In the genomic region with DNA sequence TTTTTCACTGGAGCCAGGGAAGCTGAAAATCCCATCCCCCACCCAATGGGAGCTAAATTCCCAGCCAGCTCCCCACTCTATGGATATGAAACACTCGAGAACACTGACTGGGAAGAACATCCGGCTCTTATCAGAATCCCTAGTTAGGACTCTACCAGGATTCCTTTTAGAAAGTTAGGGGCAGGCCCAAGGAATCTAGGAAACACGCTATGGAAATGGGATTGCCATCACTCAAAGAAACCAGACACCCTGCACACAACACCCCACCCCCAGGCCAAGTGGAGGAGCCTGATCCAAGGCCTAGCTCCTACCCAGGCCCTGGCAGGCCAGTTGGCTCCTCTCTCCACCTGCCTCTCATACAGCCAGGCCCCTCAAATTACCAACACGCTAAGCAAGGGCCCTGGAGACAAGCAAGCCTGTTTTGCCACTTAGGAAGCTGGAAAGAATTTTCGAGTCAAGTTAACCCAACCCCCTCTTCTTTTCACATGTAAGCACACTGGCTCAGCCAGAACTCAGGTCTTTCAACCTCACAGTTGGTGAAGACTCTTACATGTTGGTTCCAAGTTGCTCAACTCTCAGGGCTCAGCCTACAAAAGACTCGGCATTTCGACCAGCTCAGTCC, we compare ENCODE assay signal across 8 cellular contexts.
A peak's percentile ranks its signal among the peaks of the same experiment; 100 is the strongest.
DNase-seq lines count a peak whose midpoint lies in the region; ATAC-seq, FAIRE-seq and TF ChIP-seq lines count a peak whose summit lies in the region.

No MANE protein-coding gene starts in this region.

- no peak for TF ChIP-seq EP300 in A549 (IDR thresholded peaks at IDR 0.05)

- POLR2A ChIA-PET in A549 (lab: Yijun Ruan, JAX) = no interaction called here

- peaks cover under 1 to 14% of the 10 kb centered on the region in 2 experiments for H3K36me3 ChIP-seq in mesenchymal stem cell (ENCODE audit: control insufficient read depth in 1 of 2, insufficient read depth in 2 of 2, low read depth in 1 of 2, low read length in 2 of 2)

- DNase-seq in A549 (ENCODE audit: low read depth in 1 of 2, low spot score in 1 of 2) = no peak
- DNase-seq in NCI-H1105 (lab: John Stamatoyannopoulos, UW) = peak; percentile 47
- DNase-seq in dermis blood vessel endothelial cell = peak; percentile 74
- DNase-seq in mesenchymal stem cell = peak; percentile 79
- no peak for DNase-seq in activated T-helper 2 cell treated with anti-CD3 and anti-CD28 coated beads, Interferon-gamma antibody, Interleukin-2, Interleukin-4, amounts not matched to agents 10 μg/mL and 5 μg/mL and 100 μg/mL, durations not matched to agents 14 hours and 24 hours and 36 hours (ENCODE audit: low spot score)
- no peak for DNase-seq in LoVo (ENCODE audit: low spot score)
- DNase-seq in NCI-H524 treated with DMSO at 0.1 percent for 48 hours (lab: John Stamatoyannopoulos, UW) = no peak

- H3K14ac ChIP-seq in mesenchymal stem cell (ENCODE audit: low read length in 2 of 2) = peak overlapping the region in 1 of 2 experiments; percentile 87

- ATAC-seq in A549 = no peak
- no peak for ATAC-seq in GM18520 (IDR thresholded peaks at IDR 0.05; ENCODE audit: unreplicated experiment)

- intact Hi-C loops in activated T-helper 2 cell treated with anti-CD3 and anti-CD28 coated beads, Interferon-gamma antibody, Interleukin-2, Interleukin-4, amounts not matched to agents 10 μg/mL and 5 μg/mL and 100 μg/mL, durations not matched to agents 14 hours and 24 hours and 36 hours (cut with micrococcal nuclease) = loop anchor here (5.0 kb wide), 1 partner anchor 482 kb away; no protein-coding TSS in a partner anchor

- no peaks in the 10 kb centered on the region for H3K9me3 Mint-ChIP-seq in activated T-helper 2 cell treated with anti-CD3 and anti-CD28 coated beads, Interferon-gamma antibody, Interleukin-2, Interleukin-4, amounts not matched to agents 10 μg/mL and 5 μg/mL and 100 μg/mL, durations not matched to agents 14 hours and 24 hours and 36 hours

- no peak for TF ChIP-seq CTCF in A549 (IDR thresholded peaks at IDR 0.05)

- no peak overlapping the region for H2BK12ac ChIP-seq in mesenchymal stem cell (ENCODE audit: low read length in 2 of 2)

- H4K8ac ChIP-seq in mesenchymal stem cell (ENCODE audit: low read length) = no peak overlapping the region

- WGBS in A549 (ENCODE audit: missing lambda C conversion rate) = 92% methylated on average over 7 of the region's 7 CpGs
- 20% methylated on average over 7 of the region's 7 CpGs for WGBS in mesenchymal stem cell

- peak overlapping the region in 1 of 2 experiments; percentile 32 for H3K4ac ChIP-seq in mesenchymal stem cell (ENCODE audit: low read depth in 1 of 2, low read length in 2 of 2)

- peak overlapping the region; percentile 96 for H3K9ac ChIP-seq in mesenchymal stem cell (ENCODE audit: low read length)

- H3K27ac ChIP-seq in A549 = peak overlapping the region in 1 of 2 experiments; percentile 20; a peak in 1 of 6 replicates
- H3K27ac ChIP-seq in mesenchymal stem cell (ENCODE audit: low read length, poor library complexity, severe bottlenecking) = peak overlapping the region; percentile 11

- FAIRE-seq in A549 (lab: Jason Lieb, UNC) = no peak

- H3K4me2 ChIP-seq in A549 (peak overlapping the region; percentile 76), mesenchymal stem cell (ENCODE audit: low read length, poor library complexity, severe bottlenecking) (peak overlapping the region; percentile 83)

- no peak for TF ChIP-seq RAD21 in A549 (conservative IDR thresholded peaks at IDR 0.05 in 1 of 2, IDR thresholded peaks at IDR 0.05 in 1 of 2)

- H2AFZ ChIP-seq in mesenchymal stem cell (ENCODE audit: low read depth, low read length) = no peak overlapping the region

- no peak for TF ChIP-seq POLR2A in A549 (IDR thresholded peaks at IDR 0.05; ENCODE audit: low read length)

- H3K4me1 Mint-ChIP-seq in activated T-helper 2 cell treated with anti-CD3 and anti-CD28 coated beads, Interferon-gamma antibody, Interleukin-2, Interleukin-4, amounts not matched to agents 10 μg/mL and 5 μg/mL and 100 μg/mL, durations not matched to agents 14 hours and 24 hours and 36 hours (ENCODE audit: low read depth) = peaks cover 57% of the 10 kb centered on the region

- H4K91ac ChIP-seq in mesenchymal stem cell (ENCODE audit: low read length) = no peak overlapping the region

- no peak overlapping the region for H3K4me3 Mint-ChIP-seq in activated T-helper 2 cell treated with anti-CD3 and anti-CD28 coated beads, Interferon-gamma antibody, Interleukin-2, Interleukin-4, amounts not matched to agents 10 μg/mL and 5 μg/mL and 100 μg/mL, durations not matched to agents 14 hours and 24 hours and 36 hours (ENCODE audit: low read depth)

- CTCF ChIA-PET in A549 (lab: Yijun Ruan, JAX) = interaction anchor here (1.2 to 27.3 kb wide), 3 partner anchors 9 to 25 kb away, joined by 7 to 1052 read pairs (median 187); no protein-coding TSS in a partner anchor

- H2AK5ac ChIP-seq in mesenchymal stem cell (ENCODE audit: low read length, severe bottlenecking) = peak overlapping the region; percentile 26

- H3K9me3 ChIP-seq in A549 = no peaks in the 10 kb centered on the region
- H3K9me3 ChIP-seq in mesenchymal stem cell (ENCODE audit: control insufficient read depth, low read length) = no peaks in the 10 kb centered on the region

- H3K36me3 Mint-ChIP-seq in activated T-helper 2 cell treated with anti-CD3 and anti-CD28 coated beads, Interferon-gamma antibody, Interleukin-2, Interleukin-4, amounts not matched to agents 10 μg/mL and 5 μg/mL and 100 μg/mL, durations not matched to agents 14 hours and 24 hours and 36 hours (ENCODE audit: low read depth) = peaks cover 21% of the 10 kb centered on the region

- H3K27me3 ChIP-seq in mesenchymal stem cell (ENCODE audit: control insufficient read depth in 1 of 2, insufficient read depth in 1 of 2, low read length in 2 of 2) = no peaks in the 10 kb centered on the region

- H2BK15ac ChIP-seq in mesenchymal stem cell (ENCODE audit: low read depth, poor library complexity, severe bottlenecking) = peak overlapping the region; percentile 44

- no peak overlapping the region for H2BK120ac ChIP-seq in mesenchymal stem cell (ENCODE audit: low read depth, low read length)

- H3K4me3 ChIP-seq in A549 (no peak overlapping the region), mesenchymal stem cell (ENCODE audit: insufficient read depth in 1 of 2, low read depth in 1 of 2, low read length in 2 of 2) (peak overlapping the region in 1 of 2 experiments; percentile 67)

- H3K18ac ChIP-seq in mesenchymal stem cell (ENCODE audit: low read depth in 1 of 2, low read length in 2 of 2) = peak overlapping the region in 1 of 2 experiments; percentile 81

- no peak overlapping the region for H3K23ac ChIP-seq in mesenchymal stem cell (ENCODE audit: low read length in 2 of 2)

- H2BK5ac ChIP-seq in mesenchymal stem cell (ENCODE audit: low read depth, low read length, poor library complexity, severe bottlenecking) = peak overlapping the region; percentile 48

- no peaks in the 10 kb centered on the region for H3K27me3 Mint-ChIP-seq in activated T-helper 2 cell treated with anti-CD3 and anti-CD28 coated beads, Interferon-gamma antibody, Interleukin-2, Interleukin-4, amounts not matched to agents 10 μg/mL and 5 μg/mL and 100 μg/mL, durations not matched to agents 14 hours and 24 hours and 36 hours (ENCODE audit: low read depth)

- H3K4me1 ChIP-seq in A549 = peaks cover 56% of the 10 kb centered on the region
- peaks cover 16% of the 10 kb centered on the region for H3K4me1 ChIP-seq in mesenchymal stem cell (ENCODE audit: control insufficient read depth, insufficient read depth, low read depth, low read length)

- peaks cover under 1% of the 10 kb centered on the region for H3K79me1 ChIP-seq in mesenchymal stem cell (replicated peaks; ENCODE audit: low read length, poor library complexity, severe bottlenecking)

- no peak overlapping the region for H3K27ac Mint-ChIP-seq in activated T-helper 2 cell treated with anti-CD3 and anti-CD28 coated beads, Interferon-gamma antibody, Interleukin-2, Interleukin-4, amounts not matched to agents 10 μg/mL and 5 μg/mL and 100 μg/mL, durations not matched to agents 14 hours and 24 hours and 36 hours

TF ChIP-seq in A549, 52 proteins besides CTCF, POLR2A, EP300 and RAD21 (continues in another document):
- no peak for TF ChIP-seq CHD4 (IDR thresholded peaks at IDR 0.05; ENCODE audit: borderline replicate concordance)
- TF ChIP-seq RFX5 (IDR thresholded peaks at IDR 0.05) = no peak
- TF ChIP-seq TP53 (CRISPR knock-in tag; IDR thresholded peaks at IDR 0.05) = no peak
- TF ChIP-seq, protein P1, sequence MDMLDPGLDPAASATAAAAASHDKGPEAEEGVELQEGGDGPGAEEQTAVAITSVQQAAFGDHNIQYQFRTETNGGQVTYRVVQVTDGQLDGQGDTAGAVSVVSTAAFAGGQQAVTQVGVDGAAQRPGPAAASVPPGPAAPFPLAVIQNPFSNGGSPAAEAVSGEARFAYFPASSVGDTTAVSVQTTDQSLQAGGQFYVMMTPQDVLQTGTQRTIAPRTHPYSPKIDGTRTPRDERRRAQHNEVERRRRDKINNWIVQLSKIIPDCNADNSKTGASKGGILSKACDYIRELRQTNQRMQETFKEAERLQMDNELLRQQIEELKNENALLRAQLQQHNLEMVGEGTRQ (IDR thresholded peaks at IDR 0.05) = no peak
- TF ChIP-seq TFCP2L1 (CRISPR knock-in tag; IDR thresholded peaks at IDR 0.05) = no peak
- TF ChIP-seq, protein P2, sequence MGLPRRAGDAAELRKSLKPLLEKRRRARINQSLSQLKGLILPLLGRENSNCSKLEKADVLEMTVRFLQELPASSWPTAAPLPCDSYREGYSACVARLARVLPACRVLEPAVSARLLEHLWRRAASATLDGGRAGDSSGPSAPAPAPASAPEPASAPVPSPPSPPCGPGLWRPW (IDR thresholded peaks at IDR 0.05) = no peak
- TF ChIP-seq HOXA7 (CRISPR knock-in tag; IDR thresholded peaks at IDR 0.05) = no peak
- TF ChIP-seq SMC3 (IDR thresholded peaks at IDR 0.05) = no peak
- no peak for TF ChIP-seq PHF8 (IDR thresholded peaks at IDR 0.05; ENCODE audit: borderline replicate concordance, low read depth)
- no peak for TF ChIP-seq RNF2 (IDR thresholded peaks at IDR 0.05; ENCODE audit: borderline replicate concordance, low read depth)
- TF ChIP-seq, protein P3, sequence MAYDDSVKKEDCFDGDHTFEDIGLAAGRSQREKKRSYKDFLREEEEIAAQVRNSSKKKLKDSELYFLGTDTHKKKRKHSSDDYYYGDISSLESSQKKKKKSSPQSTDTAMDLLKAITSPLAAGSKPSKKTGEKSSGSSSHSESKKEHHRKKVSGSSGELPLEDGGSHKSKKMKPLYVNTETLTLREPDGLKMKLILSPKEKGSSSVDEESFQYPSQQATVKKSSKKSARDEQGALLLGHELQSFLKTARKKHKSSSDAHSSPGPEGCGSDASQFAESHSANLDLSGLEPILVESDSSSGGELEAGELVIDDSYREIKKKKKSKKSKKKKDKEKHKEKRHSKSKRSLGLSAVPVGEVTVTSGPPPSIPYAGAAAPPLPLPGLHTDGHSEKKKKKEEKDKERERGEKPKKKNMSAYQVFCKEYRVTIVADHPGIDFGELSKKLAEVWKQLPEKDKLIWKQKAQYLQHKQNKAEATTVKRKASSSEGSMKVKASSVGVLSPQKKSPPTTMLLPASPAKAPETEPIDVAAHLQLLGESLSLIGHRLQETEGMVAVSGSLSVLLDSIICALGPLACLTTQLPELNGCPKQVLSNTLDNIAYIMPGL (CRISPR knock-in tag; IDR thresholded peaks at IDR 0.05; ENCODE audit: borderline replicate concordance) = no peak
- no peak for TF ChIP-seq POLR2AphosphoS2 (conservative IDR thresholded peaks at IDR 0.05; ENCODE audit: low read length)

Comparison
In these comparisons a context has a peak if more than half of its experiments do, and no peak if none do; other contexts are left out.
1. DNase-seq: peak in NCI-H1105 (single experiment), dermis blood vessel endothelial cell (single experiment) and mesenchymal stem cell (single experiment); none in A549 (0 of 2), activated T-helper 2 cell treated with anti-CD3 and anti-CD28 coated beads, Interferon-gamma antibody, Interleukin-2, Interleukin-4, amounts not matched to agents 10 μg/mL and 5 μg/mL and 100 μg/mL, durations not matched to agents 14 hours and 24 hours and 36 hours (single experiment), LoVo (single experiment) and NCI-H524 treated with DMSO at 0.1 percent for 48 hours (single experiment).